ENCODE assay signal across 22 cellular contexts in genomic region chr11:30349885-30350284, GRCh38.
"Had no signal": no experiment of that assay in that cellular context is flagged by ENCODE, and none has a peak within 500 bp of the region (broad histone marks: within the 10 kb centered on the region; RNA-seq: fewer than 3 reads in every experiment).

No MANE protein-coding gene starts in this region.

- H3K9me3 ChIP-seq: esophagus muscularis mucosa, gastroesophageal sphincter, heart left ventricle, left lung, lower lobe of right lung had no signal

- H3K4me2 ChIP-seq: hepatocyte had no signal

- H3K79me2 ChIP-seq: hepatocyte had no signal

- H2AFZ ChIP-seq: hepatocyte had no signal

- H3K36me3 ChIP-seq: esophagus muscularis mucosa, gastroesophageal sphincter, heart left ventricle, left lung, lower lobe of right lung had no signal

- H3K4me3 Mint-ChIP-seq: immature natural killer cell; naive thymus-derived CD4-positive, alpha-beta T cell had no signal

- H3K4me3 ChIP-seq: coronary artery, dorsolateral prefrontal cortex, esophagus muscularis mucosa, gastroesophageal sphincter, heart left ventricle, hepatocyte, left lung, lower lobe of right lung had no signal

- H3K27ac Mint-ChIP-seq: immature natural killer cell had no signal

- H3K36me3 Mint-ChIP-seq: immature natural killer cell had no signal

- H3K27me3 ChIP-seq: dorsolateral prefrontal cortex, esophagus muscularis mucosa, gastroesophageal sphincter, heart left ventricle, hepatocyte, left lung had no signal

- H3K27ac ChIP-seq: coronary artery, dorsolateral prefrontal cortex, esophagus muscularis mucosa, foreskin keratinocyte, gastroesophageal sphincter, heart left ventricle, hepatocyte, left lung, lower lobe of right lung had no signal

- H3K4me1 ChIP-seq: esophagus muscularis mucosa, foreskin keratinocyte, gastroesophageal sphincter, left lung, lower lobe of right lung had no signal

- ATAC-seq: foreskin keratinocyte; gastroesophageal sphincter; heart left ventricle; left colon; left lung; left ventricle myocardium superior; lower lobe of right lung; naive thymus-derived CD4-positive, alpha-beta T cell had no signal

- DNase-seq: dermis blood vessel endothelial cell; dorsolateral prefrontal cortex; effector CD4-positive, alpha-beta T cell; effector memory CD4-positive, alpha-beta T cell; foreskin keratinocyte; heart left ventricle; hypothalamus; immature natural killer cell; islet precursor cell; kidney; kidney glomerular epithelial cell; left colon; left lung; left ventricle myocardium superior; lower lobe of right lung; mesenchymal stem cell; midbrain; naive thymus-derived CD4-positive, alpha-beta T cell had no signal

- H3K9me3 Mint-ChIP-seq: immature natural killer cell had no signal
